In the genomic region with DNA sequence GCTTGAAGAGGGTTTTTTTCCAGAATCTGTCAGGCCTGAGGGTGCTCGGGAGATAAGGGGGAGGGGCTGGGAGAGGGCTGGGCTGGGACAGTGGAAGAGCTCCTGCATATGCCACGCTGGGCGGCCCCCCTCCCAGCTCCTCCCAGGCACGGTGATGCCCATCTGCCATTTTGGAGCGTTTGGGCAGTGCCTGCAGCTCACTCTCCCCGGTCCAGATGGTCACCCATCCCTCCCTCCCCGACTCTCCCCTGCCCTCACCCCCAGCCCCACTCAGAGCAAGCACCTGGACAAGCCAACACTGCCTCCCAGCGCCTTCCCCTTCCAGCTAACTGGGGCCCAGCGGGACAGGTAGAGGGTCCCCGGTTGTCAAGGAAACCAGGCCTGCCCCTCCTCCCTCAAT, we compare ENCODE assay signal across 1 cellular context.
TF ChIP-seq lines count a peak whose summit lies in the region.

No MANE protein-coding gene starts in this region.

TF ChIP-seq in GM23338, 12 proteins besides CTCF, POLR2A, EP300 and RAD21 (continued from another document):
- TF ChIP-seq, protein P1, sequence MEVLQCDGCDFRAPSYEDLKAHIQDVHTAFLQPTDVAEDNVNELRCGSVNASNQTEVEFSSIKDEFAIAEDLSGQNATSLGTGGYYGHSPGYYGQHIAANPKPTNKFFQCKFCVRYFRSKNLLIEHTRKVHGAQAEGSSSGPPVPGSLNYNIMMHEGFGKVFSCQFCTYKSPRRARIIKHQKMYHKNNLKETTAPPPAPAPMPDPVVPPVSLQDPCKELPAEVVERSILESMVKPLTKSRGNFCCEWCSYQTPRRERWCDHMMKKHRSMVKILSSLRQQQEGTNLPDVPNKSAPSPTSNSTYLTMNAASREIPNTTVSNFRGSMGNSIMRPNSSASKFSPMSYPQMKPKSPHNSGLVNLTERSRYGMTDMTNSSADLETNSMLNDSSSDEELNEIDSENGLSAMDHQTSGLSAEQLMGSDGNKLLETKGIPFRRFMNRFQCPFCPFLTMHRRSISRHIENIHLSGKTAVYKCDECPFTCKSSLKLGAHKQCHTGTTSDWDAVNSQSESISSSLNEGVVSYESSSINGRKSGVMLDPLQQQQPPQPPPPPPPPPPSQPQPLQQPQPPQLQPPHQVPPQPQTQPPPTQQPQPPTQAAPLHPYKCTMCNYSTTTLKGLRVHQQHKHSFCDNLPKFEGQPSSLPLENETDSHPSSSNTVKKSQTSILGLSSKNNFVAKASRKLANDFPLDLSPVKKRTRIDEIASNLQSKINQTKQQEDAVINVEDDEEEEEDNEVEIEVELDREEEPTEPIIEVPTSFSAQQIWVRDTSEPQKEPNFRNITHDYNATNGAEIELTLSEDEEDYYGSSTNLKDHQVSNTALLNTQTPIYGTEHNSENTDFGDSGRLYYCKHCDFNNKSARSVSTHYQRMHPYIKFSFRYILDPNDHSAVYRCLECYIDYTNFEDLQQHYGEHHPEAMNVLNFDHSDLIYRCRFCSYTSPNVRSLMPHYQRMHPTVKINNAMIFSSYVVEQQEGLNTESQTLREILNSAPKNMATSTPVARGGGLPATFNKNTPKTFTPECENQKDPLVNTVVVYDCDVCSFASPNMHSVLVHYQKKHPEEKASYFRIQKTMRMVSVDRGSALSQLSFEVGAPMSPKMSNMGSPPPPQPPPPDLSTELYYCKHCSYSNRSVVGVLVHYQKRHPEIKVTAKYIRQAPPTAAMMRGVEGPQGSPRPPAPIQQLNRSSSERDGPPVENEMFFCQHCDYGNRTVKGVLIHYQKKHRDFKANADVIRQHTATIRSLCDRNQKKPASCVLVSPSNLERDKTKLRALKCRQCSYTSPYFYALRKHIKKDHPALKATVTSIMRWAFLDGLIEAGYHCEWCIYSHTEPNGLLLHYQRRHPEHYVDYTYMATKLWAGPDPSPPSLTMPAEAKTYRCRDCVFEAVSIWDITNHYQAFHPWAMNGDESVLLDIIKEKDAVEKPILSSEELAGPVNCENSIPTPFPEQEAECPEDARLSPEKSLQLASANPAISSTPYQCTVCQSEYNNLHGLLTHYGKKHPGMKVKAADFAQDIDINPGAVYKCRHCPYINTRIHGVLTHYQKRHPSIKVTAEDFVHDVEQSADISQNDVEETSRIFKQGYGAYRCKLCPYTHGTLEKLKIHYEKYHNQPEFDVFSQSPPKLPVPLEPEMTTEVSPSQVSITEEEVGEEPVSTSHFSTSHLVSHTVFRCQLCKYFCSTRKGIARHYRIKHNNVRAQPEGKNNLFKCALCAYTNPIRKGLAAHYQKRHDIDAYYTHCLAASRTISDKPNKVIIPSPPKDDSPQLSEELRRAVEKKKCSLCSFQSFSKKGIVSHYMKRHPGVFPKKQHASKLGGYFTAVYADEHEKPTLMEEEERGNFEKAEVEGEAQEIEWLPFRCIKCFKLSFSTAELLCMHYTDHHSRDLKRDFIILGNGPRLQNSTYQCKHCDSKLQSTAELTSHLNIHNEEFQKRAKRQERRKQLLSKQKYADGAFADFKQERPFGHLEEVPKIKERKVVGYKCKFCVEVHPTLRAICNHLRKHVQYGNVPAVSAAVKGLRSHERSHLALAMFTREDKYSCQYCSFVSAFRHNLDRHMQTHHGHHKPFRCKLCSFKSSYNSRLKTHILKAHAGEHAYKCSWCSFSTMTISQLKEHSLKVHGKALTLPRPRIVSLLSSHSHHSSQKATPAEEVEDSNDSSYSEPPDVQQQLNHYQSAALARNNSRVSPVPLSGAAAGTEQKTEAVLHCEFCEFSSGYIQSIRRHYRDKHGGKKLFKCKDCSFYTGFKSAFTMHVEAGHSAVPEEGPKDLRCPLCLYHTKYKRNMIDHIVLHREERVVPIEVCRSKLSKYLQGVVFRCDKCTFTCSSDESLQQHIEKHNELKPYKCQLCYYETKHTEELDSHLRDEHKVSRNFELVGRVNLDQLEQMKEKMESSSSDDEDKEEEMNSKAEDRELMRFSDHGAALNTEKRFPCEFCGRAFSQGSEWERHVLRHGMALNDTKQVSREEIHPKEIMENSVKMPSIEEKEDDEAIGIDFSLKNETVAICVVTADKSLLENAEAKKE (CRISPR knock-in tag; IDR thresholded peaks at IDR 0.05): no peak
- TF ChIP-seq JUNB (IDR thresholded peaks at IDR 0.05; ENCODE audit: unreplicated experiment) (no peak), EZH2 (IDR thresholded peaks at IDR 0.05; ENCODE audit: low read depth, unreplicated experiment) (no peak), NANOG (IDR thresholded peaks at IDR 0.05; ENCODE audit: borderline replicate concordance) (no peak), ZNF114 (CRISPR knock-in tag; IDR thresholded peaks at IDR 0.05) (no peak), POLR2AphosphoS5 (IDR thresholded peaks at IDR 0.05; ENCODE audit: low read depth) (no peak), ZNF331 (CRISPR knock-in tag; IDR thresholded peaks at IDR 0.05; ENCODE audit: low read depth) (no peak), EZH2phosphoT487 (IDR thresholded peaks at IDR 0.05; ENCODE audit: unreplicated experiment) (no peak)
- TF ChIP-seq, protein P2, sequence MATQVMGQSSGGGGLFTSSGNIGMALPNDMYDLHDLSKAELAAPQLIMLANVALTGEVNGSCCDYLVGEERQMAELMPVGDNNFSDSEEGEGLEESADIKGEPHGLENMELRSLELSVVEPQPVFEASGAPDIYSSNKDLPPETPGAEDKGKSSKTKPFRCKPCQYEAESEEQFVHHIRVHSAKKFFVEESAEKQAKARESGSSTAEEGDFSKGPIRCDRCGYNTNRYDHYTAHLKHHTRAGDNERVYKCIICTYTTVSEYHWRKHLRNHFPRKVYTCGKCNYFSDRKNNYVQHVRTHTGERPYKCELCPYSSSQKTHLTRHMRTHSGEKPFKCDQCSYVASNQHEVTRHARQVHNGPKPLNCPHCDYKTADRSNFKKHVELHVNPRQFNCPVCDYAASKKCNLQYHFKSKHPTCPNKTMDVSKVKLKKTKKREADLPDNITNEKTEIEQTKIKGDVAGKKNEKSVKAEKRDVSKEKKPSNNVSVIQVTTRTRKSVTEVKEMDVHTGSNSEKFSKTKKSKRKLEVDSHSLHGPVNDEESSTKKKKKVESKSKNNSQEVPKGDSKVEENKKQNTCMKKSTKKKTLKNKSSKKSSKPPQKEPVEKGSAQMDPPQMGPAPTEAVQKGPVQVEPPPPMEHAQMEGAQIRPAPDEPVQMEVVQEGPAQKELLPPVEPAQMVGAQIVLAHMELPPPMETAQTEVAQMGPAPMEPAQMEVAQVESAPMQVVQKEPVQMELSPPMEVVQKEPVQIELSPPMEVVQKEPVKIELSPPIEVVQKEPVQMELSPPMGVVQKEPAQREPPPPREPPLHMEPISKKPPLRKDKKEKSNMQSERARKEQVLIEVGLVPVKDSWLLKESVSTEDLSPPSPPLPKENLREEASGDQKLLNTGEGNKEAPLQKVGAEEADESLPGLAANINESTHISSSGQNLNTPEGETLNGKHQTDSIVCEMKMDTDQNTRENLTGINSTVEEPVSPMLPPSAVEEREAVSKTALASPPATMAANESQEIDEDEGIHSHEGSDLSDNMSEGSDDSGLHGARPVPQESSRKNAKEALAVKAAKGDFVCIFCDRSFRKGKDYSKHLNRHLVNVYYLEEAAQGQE (IDR thresholded peaks at IDR 0.05; ENCODE audit: unreplicated experiment): no peak
- TF ChIP-seq, protein P3, sequence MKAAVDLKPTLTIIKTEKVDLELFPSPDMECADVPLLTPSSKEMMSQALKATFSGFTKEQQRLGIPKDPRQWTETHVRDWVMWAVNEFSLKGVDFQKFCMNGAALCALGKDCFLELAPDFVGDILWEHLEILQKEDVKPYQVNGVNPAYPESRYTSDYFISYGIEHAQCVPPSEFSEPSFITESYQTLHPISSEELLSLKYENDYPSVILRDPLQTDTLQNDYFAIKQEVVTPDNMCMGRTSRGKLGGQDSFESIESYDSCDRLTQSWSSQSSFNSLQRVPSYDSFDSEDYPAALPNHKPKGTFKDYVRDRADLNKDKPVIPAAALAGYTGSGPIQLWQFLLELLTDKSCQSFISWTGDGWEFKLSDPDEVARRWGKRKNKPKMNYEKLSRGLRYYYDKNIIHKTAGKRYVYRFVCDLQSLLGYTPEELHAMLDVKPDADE (IDR thresholded peaks at IDR 0.05): no peak
TF ChIP-seq in GM23338: peak in this region for 0.
